In the genomic region with DNA sequence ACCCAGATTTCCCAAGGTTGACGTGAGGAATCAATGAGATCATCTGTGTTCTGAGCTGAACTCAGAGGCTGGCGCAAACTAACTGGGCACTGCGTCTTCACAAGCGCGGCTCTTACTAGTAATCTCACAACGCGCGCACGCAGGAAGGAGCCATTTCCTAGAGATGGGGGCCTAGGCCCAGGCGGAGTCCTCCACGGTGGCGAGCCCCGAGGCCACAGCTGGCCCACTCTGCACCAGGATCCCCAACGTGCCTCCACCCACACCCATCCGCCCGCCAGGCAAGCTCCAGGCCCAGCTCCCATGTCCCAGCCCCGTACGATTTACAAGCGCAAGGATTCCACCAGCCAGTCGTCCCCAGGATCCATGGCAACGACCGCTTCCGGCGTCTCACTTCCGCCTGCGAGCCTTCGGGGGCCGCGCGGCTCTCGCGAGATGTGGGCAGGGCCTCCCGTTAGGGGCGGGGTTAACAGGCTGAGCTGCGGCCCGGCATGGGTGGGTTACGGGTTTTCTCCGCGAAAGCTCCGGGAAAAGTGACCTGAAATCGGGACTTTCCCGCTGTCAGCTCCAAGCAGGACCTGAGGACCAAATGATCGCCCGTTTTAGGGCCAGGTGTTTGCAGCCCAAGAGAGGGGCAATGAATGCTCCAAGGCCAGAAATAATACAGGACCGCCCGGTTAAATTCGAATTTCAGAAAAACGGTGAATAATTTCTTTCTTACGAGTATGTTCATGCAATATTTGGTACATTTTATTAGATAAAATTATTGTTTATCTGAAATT, we compare ENCODE assay signal across 8 cellular contexts. TPM values are rescaled to one million over a fixed set of nuclear protein-coding genes. Genes with fewer than 3 reads are reported as not detected.
DNase-seq lines count a peak whose midpoint lies in the region; ATAC-seq and TF ChIP-seq lines count a peak whose summit lies in the region.

Gene WDR73, minus strand, starts transcription at position 374 of the 779 bp plus-strand sequence. Its CDS starts 9 bp downstream, at position 365.

- POLR2A ChIA-PET in PC-9 (lab: Charles Lee; ENCODE audit: unreplicated experiment) = interaction anchor here (0.6 to 0.7 kb wide), 2 partner anchors 39 to 495 kb away, joined by 3 to 6 read pairs; no protein-coding TSS in a partner anchor

- no peaks in the 10 kb centered on the region for H3K27me3 Mint-ChIP-seq in IgD-negative memory B cell
- no peaks in the 10 kb centered on the region for H3K27me3 Mint-ChIP-seq in activated T-cell treated with anti-CD3 and anti-CD28 coated beads, Interleukin-2, amount 50 U/mL, for 24 hours

- TSS peak; percentile 19 for BruUV-seq in PC-9 (replicated peaks; lab: Mats Ljungman, UMichigan)

- peak within 1 kb of the TSS; percentile 82 to 94 for H3K9ac ChIP-seq in mucosa of rectum (ENCODE audit: low read depth in 1 of 2, low read length in 2 of 2)

- TF ChIP-seq POLR2A in erythroblast (IDR thresholded peaks at IDR 0.05; ENCODE audit: low read length) = peak; percentile 79

- DNase-seq in DMS 273 (lab: John Stamatoyannopoulos, UW; ENCODE audit: unreplicated experiment) = peak; percentile 96
- DNase-seq in PC-9 = peak; percentile 82 to 94
- DNase-seq in activated T-cell treated with anti-CD3 and anti-CD28 coated beads, Interleukin-2, amount 50 U/mL, for 24 hours = peak; percentile 99
- DNase-seq in erythroblast (lab: John Stamatoyannopoulos, UW) = peak; percentile 95 to 97
- peak; percentile 99 for DNase-seq in stimulated activated CD8-positive, alpha-beta memory T cell treated with anti-CD3 and anti-CD28 coated beads, Interleukin-4, amount 100 ng/mL, for 48 hours

- peaks cover 23% of the 10 kb centered on the region for H3K36me3 ChIP-seq in PC-9 (ENCODE audit: low read depth)
- peaks cover 8 to 17% of the 10 kb centered on the region in 2 donors for H3K36me3 ChIP-seq in mucosa of rectum (ENCODE audit: control insufficient read depth in 2 of 2, insufficient read depth in 2 of 2, low read length in 2 of 2)

- peak within 1 kb of the TSS; percentile 58 for H3K27ac ChIP-seq in PC-9
- H3K27ac ChIP-seq in mucosa of rectum (ENCODE audit: low read depth in 2 of 2, low read length in 2 of 2) = peak within 1 kb of the TSS; percentile 81 to 88

- no peaks in the 10 kb centered on the region for H3K9me2 ChIP-seq in PC-9 (ENCODE audit: insufficient read depth)

- H4K20me1 ChIP-seq in PC-9 (ENCODE audit: insufficient read depth) = 0 out of 2 replicates have a peak, but pooled peaks cover 6% of the 10 kb centered on the region

- H3K27ac Mint-ChIP-seq in IgD-negative memory B cell = peak within 1 kb of the TSS; percentile 80 to 99 (median 96)
- peak within 1 kb of the TSS; percentile 99 for H3K27ac Mint-ChIP-seq in activated T-cell treated with anti-CD3 and anti-CD28 coated beads, Interleukin-2, amount 50 U/mL, for 24 hours

- H3K4me1 Mint-ChIP-seq in IgD-negative memory B cell = peaks cover 9 to 26% (median 12%) of the 10 kb centered on the region in 3 donors
- H3K4me1 Mint-ChIP-seq in activated T-cell treated with anti-CD3 and anti-CD28 coated beads, Interleukin-2, amount 50 U/mL, for 24 hours (ENCODE audit: low read depth) = peaks cover 48% of the 10 kb centered on the region

- H3K9me3 Mint-ChIP-seq in IgD-negative memory B cell = no peaks in the 10 kb centered on the region
- H3K9me3 Mint-ChIP-seq in activated T-cell treated with anti-CD3 and anti-CD28 coated beads, Interleukin-2, amount 50 U/mL, for 24 hours = no peaks in the 10 kb centered on the region

- H3K4me1 ChIP-seq in PC-9 (replicated peaks; ENCODE audit: insufficient read depth) (peaks cover 30% of the 10 kb centered on the region), mucosa of rectum (ENCODE audit: control insufficient read depth in 2 of 2, insufficient read depth in 2 of 2, low read length in 2 of 2) (peaks cover 20 to 36% of the 10 kb centered on the region in 2 donors)

- H2AFZ ChIP-seq in PC-9 = peak within 1 kb of the TSS; percentile 90

- H3K27me3 ChIP-seq in PC-9 (ENCODE audit: insufficient read depth, low read depth) (no peaks in the 10 kb centered on the region), mucosa of rectum (ENCODE audit: control insufficient read depth in 2 of 2, insufficient read depth in 2 of 2, low read length in 2 of 2) (no peaks in the 10 kb centered on the region)

- no peaks in the 10 kb centered on the region for H3K36me3 Mint-ChIP-seq in IgD-negative memory B cell
- peaks cover 45% of the 10 kb centered on the region for H3K36me3 Mint-ChIP-seq in activated T-cell treated with anti-CD3 and anti-CD28 coated beads, Interleukin-2, amount 50 U/mL, for 24 hours (ENCODE audit: low read depth)

- H3K4me3 ChIP-seq in PC-9 (peak within 1 kb of the TSS; percentile 86), mucosa of rectum (ENCODE audit: low read length in 2 of 2) (peak within 1 kb of the TSS; percentile 97 to 98)

- TF ChIP-seq CTCF in PC-9 (conservative IDR thresholded peaks at IDR 0.05) = no peak

- intact Hi-C loops in PC-9 (cut with micrococcal nuclease; ENCODE audit: unreplicated experiment) = loop anchor here (1.0 to 10.0 kb wide), 4 partner anchors 53 to 274 kb away; partner anchors contain the start of gene ZSCAN2

- H3K4me3 Mint-ChIP-seq in IgD-negative memory B cell = peak within 1 kb of the TSS; percentile 93 to 100 (median 98)
- H3K4me3 Mint-ChIP-seq in activated T-cell treated with anti-CD3 and anti-CD28 coated beads, Interleukin-2, amount 50 U/mL, for 24 hours = peak within 1 kb of the TSS; percentile 99

- peaks cover 31% of the 10 kb centered on the region for H3K79me2 ChIP-seq in PC-9 (ENCODE audit: low read depth)

- ATAC-seq in GM21528 (IDR thresholded peaks at IDR 0.05; ENCODE audit: low FRiP score, unreplicated experiment) = peak; percentile 91

- H3K9me3 ChIP-seq in PC-9 (ENCODE audit: insufficient read depth, low read depth) (no peaks in the 10 kb centered on the region), mucosa of rectum (ENCODE audit: control insufficient read depth in 2 of 2, low read length in 2 of 2) (no peaks in the 10 kb centered on the region)

- H3F3A ChIP-seq in PC-9 (ENCODE audit: insufficient read depth, low read depth) = peaks cover 39% of the 10 kb centered on the region; the same call in 1 of the 2 replicates

- CTCF ChIA-PET in PC-9 (lab: Charles Lee) = interaction anchor here (0.5 kb wide), 1 partner anchor 22 kb away, joined by 3 read pairs; no protein-coding TSS in a partner anchor

- peak within 1 kb of the TSS; percentile 84 for H3K4me2 ChIP-seq in PC-9

RNA-seq across cellular contexts. Expression of gene WDR73, which starts in this region (rescaled TPM):
- 16.4 TPM for polyA plus RNA-seq in IgD-negative memory B cell
- 22.9 and 29.5 TPM in 2 replicates for total RNA-seq in PC-9 (2021)

Comparison
In these comparisons a context has a peak if more than half of its experiments do, and no peak if none do; other contexts are left out.
1. Peak in every context shown above with its lines: DNase-seq, ATAC-seq, H3K4me3 ChIP-seq and H3K27ac ChIP-seq.